In the genomic region with DNA sequence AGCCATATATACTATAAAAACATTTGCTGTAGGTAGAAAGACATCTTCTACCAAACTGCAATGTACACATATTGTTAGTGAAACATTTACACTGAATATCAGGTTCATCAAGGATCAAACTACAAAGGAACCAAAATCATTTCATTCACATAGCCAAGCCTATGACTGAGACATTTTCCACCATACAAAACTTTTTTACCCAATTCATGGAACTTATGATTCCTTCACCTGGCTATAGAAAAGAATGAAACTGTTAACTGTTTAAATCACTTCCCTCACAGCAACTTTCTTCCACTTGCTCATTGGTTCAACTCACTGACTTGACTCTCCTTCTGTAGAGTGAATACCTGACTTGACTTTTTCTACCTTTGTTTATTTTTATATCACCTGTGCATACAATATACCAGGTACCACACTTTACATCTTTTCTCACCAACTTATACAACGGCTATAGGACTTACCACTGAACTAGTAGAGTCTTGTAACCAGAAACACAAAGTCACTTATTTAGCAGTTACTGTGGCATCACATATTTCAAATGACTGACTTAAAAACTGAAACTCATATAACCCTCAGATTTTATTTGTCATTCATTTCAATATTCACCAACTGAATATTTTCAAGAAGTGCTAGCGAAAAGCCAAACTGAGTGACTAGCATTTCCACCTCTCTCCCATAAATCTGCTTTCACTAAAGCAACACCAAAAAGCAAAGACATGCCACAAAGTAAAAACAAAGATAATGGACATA, we compare ENCODE assay signal across 13 cellular contexts.
"Had no signal": no experiment of that assay in that cellular context is flagged by ENCODE, and none has a peak within 500 bp of the region (broad histone marks: within the 10 kb centered on the region; RNA-seq: fewer than 3 reads in every experiment).

No MANE protein-coding gene starts in this region.

- ATAC-seq: right cardiac atrium, WTC11 had no signal

- H3K36me3 Mint-ChIP-seq: WTC11 had no signal

- H3K27ac Mint-ChIP-seq: endodermal cell, WTC11 had no signal

- H3K4me1 Mint-ChIP-seq: WTC11 had no signal

- H3K4me3 Mint-ChIP-seq: endodermal cell, immature natural killer cell, WTC11 had no signal

- H3K9me3 Mint-ChIP-seq: immature natural killer cell, WTC11 had no signal

- DNase-seq: activated CD4-positive, alpha-beta T cell treated with anti-CD3 and anti-CD28 coated beads, Interleukin-2, amount 50 U/mL, for 48 hours; activated CD8-positive, alpha-beta memory T cell treated with anti-CD3 and anti-CD28 coated beads, Interleukin-2, amount 50 U/mL, for 4 hours; activated effector memory CD4-positive, alpha-beta T cell treated with anti-CD3 and anti-CD28 coated beads, Interleukin-2, amount 50 U/mL, for 16 hours; adrenal gland; endodermal cell; head of caudate nucleus; immature natural killer cell; mesendoderm; right cardiac atrium; small intestine; stimulated activated CD4-positive, alpha-beta T cell treated with anti-CD3 and anti-CD28 coated beads, Interleukin-4, amount 100 ng/mL, for 24 hours; stomach had no signal
